1 cellular context compared by ENCODE assay signal in genomic region chr9:135888766-135889394, GRCh38.
TF ChIP-seq lines count a peak whose summit lies in the region.

No MANE protein-coding gene starts in this region.

TF ChIP-seq in GM12878, 131 proteins besides CTCF, POLR2A, EP300 and RAD21:
- no peak for TF ChIP-seq SUZ12 (IDR thresholded peaks at IDR 0.05; ENCODE audit: unreplicated experiment)
- TF ChIP-seq PRDM15 (CRISPR knock-in tag; IDR thresholded peaks at IDR 0.05): no peak
- no peak for TF ChIP-seq ZSCAN29 (IDR thresholded peaks at IDR 0.05)
- TF ChIP-seq SP1 (IDR thresholded peaks at IDR 0.05; ENCODE audit: low read depth, low read length): no peak
- TF ChIP-seq ELK1 (IDR thresholded peaks at IDR 0.05; ENCODE audit: low read depth, low read length): no peak
- no peak for TF ChIP-seq NR2F1 (conservative IDR thresholded peaks at IDR 0.05)
- no peak for TF ChIP-seq GABPA (IDR thresholded peaks at IDR 0.05; ENCODE audit: low read depth)
- TF ChIP-seq ZBED1 (IDR thresholded peaks at IDR 0.05; ENCODE audit: borderline replicate concordance): no peak
- TF ChIP-seq SMAD5 (IDR thresholded peaks at IDR 0.05; ENCODE audit: low read depth): no peak
- TF ChIP-seq ZBTB11 (CRISPR knock-in tag; IDR thresholded peaks at IDR 0.05): no peak
